In genomic region chr5:11599499-11599898, GRCh38 we compare ENCODE assay signal across 29 cellular contexts.
"Had no signal": no experiment of that assay in that cellular context is flagged by ENCODE, and none has a peak within 500 bp of the region (broad histone marks: within the 10 kb centered on the region; RNA-seq: fewer than 3 reads in every experiment).

No MANE protein-coding gene starts in this region.

- H3K27me3 Mint-ChIP-seq: dendritic cell treated with granulocyte-macrophage colony-stimulating factor and Interleukin-4, amounts not matched to agents 40 ng/mL and 50 ng/mL, for 4 days; effector memory CD8-positive, alpha-beta T cell had no signal

- DNase-seq: colonic mucosa; cortex of kidney; dermis blood vessel endothelial cell; dorsolateral prefrontal cortex; effector CD4-positive, alpha-beta T cell; effector CD8-positive, alpha-beta T cell; effector memory CD4-positive, alpha-beta T cell; effector memory CD8-positive, alpha-beta T cell; endodermal cell; erythroblast; esophagus squamous epithelium; foreskin fibroblast; foreskin keratinocyte; foreskin melanocyte; gastrocnemius medialis; glutamatergic neuron; head of caudate nucleus; heart left ventricle; heart right ventricle had no signal

- ATAC-seq: effector memory CD8-positive, alpha-beta T cell; esophagus mucosa; foreskin keratinocyte; gastrocnemius medialis; gastroesophageal sphincter; heart left ventricle; heart right ventricle had no signal

- H3K27ac ChIP-seq: colonic mucosa, coronary artery, epithelial cell of prostate, esophagus muscularis mucosa, esophagus squamous epithelium, foreskin keratinocyte, gastrocnemius medialis, gastroesophageal sphincter, heart left ventricle, heart right ventricle had no signal

- H3K36me3 ChIP-seq: colonic mucosa, esophagus muscularis mucosa, esophagus squamous epithelium, gastrocnemius medialis, gastroesophageal sphincter, heart left ventricle, heart right ventricle had no signal

- FAIRE-seq: colon, endometrium, endothelial cell of umbilical vein, frontal cortex had no signal

- H3K4me1 ChIP-seq: colonic mucosa, esophagus squamous epithelium, foreskin keratinocyte, gastrocnemius medialis, gastroesophageal sphincter had no signal

- H3K9me3 Mint-ChIP-seq: dendritic cell treated with granulocyte-macrophage colony-stimulating factor and Interleukin-4, amounts not matched to agents 40 ng/mL and 50 ng/mL, for 4 days; effector memory CD8-positive, alpha-beta T cell; endodermal cell had no signal

- H3K27ac Mint-ChIP-seq: dendritic cell treated with granulocyte-macrophage colony-stimulating factor and Interleukin-4, amounts not matched to agents 40 ng/mL and 50 ng/mL, for 4 days; effector memory CD8-positive, alpha-beta T cell; endodermal cell had no signal

- H3K4me3 Mint-ChIP-seq: dendritic cell treated with granulocyte-macrophage colony-stimulating factor and Interleukin-4, amounts not matched to agents 40 ng/mL and 50 ng/mL, for 4 days; effector memory CD8-positive, alpha-beta T cell; endodermal cell had no signal

- H3K27me3 ChIP-seq: colonic mucosa, dorsolateral prefrontal cortex, esophagus squamous epithelium, foreskin keratinocyte, gastrocnemius medialis, gastroesophageal sphincter, heart left ventricle, heart right ventricle had no signal

- H3K4me3 ChIP-seq: colonic mucosa, coronary artery, dorsolateral prefrontal cortex, esophagus muscularis mucosa, esophagus squamous epithelium, gastrocnemius medialis, gastroesophageal sphincter, heart left ventricle, heart right ventricle had no signal

- H3K9me3 ChIP-seq: colonic mucosa, esophagus muscularis mucosa, esophagus squamous epithelium, gastrocnemius medialis, gastroesophageal sphincter, heart left ventricle, heart right ventricle had no signal
